Comparison of ENCODE assay signal across 10 cellular contexts in genomic region chr6:137223370-137224131, GRCh38. TPM values are rescaled to one million over a fixed set of nuclear protein-coding genes. Genes with fewer than 3 reads are reported as not detected.
A peak's percentile ranks its signal among the peaks of the same experiment; 100 is the strongest.
DNase-seq lines count a peak whose midpoint lies in the region; ATAC-seq, FAIRE-seq and TF ChIP-seq lines count a peak whose summit lies in the region.
"Had no signal": no experiment of that assay in that cellular context is flagged by ENCODE, and none has a peak within 500 bp of the region (broad histone marks: within the 10 kb centered on the region; RNA-seq: fewer than 3 reads in every experiment).

No MANE protein-coding gene starts in this region.

- intact Hi-C loops in PC-3 (cut with micrococcal nuclease) = no loop called here
- intact Hi-C loops in sigmoid colon (cut with DNase I) = no loop called here

- POLR2A ChIA-PET in PC-3 (lab: Charles Lee; ENCODE audit: unreplicated experiment) = no interaction called here

- no peaks in the 10 kb centered on the region for H3K9me3 Mint-ChIP-seq in effector memory CD8-positive, alpha-beta T cell

- no peak for FAIRE-seq in H54 (lab: Jason Lieb, UNC)

- H3K27me3 Mint-ChIP-seq in effector memory CD8-positive, alpha-beta T cell = no peaks in the 10 kb centered on the region

- DNase-seq in GM12865 (ENCODE audit: low read depth) = peak; percentile 38
- peak; percentile 74 for DNase-seq in PC-3
- DNase-seq in effector memory CD8-positive, alpha-beta T cell = no peak
- DNase-seq in sigmoid colon = peak; percentile 75
- DNase-seq in NCI-H1417 treated with DMSO at 0.1 percent for 48 hours (lab: John Stamatoyannopoulos, UW) = no peak
- no peak for DNase-seq in H54 (ENCODE audit: insufficient read length, low spot score)
- DNase-seq in putamen (ENCODE audit: low spot score) = no peak
- DNase-seq in NCI-H187 (lab: John Stamatoyannopoulos, UW) = no peak
- DNase-seq: MM.1S had no signal

- H3K79me2 ChIP-seq in PC-3 (ENCODE audit: low read length) = peaks cover 6% of the 10 kb centered on the region

- peak overlapping the region; percentile 49; the same call in 1 of the 2 replicates for H3K9ac ChIP-seq in PC-3 (ENCODE audit: low read length)

- H3K4me3 ChIP-seq in GM12865 (ENCODE audit: low read depth, low read length) (no peak overlapping the region), PC-3 (ENCODE audit: low read length) (no peak overlapping the region), sigmoid colon (no peak overlapping the region)

- ATAC-seq in PC-3 = no peak; the same call in 1 of the 2 replicates
- no peak for ATAC-seq in effector memory CD8-positive, alpha-beta T cell (replicated peaks)

- BruUV-seq in PC-3 (replicated peaks; lab: Mats Ljungman, UMichigan) = no TSS peak

- H2AFZ ChIP-seq in PC-3 (ENCODE audit: low read length) = no peak overlapping the region

- no peak for TF ChIP-seq EP300 in sigmoid colon (IDR thresholded peaks at IDR 0.05)

- H3K27ac ChIP-seq in PC-3 (ENCODE audit: low read length) (peak overlapping the region; percentile 83), sigmoid colon (peak overlapping the region; percentile 11 to 62 (median 54))

- TF ChIP-seq POLR2A in sigmoid colon (IDR thresholded peaks at IDR 0.05) = no peak
- no peak for TF ChIP-seq POLR2A in H54 (IDR thresholded peaks at IDR 0.05; ENCODE audit: low read depth, low read length)

- TF ChIP-seq CTCF in GM12865 (IDR thresholded peaks at IDR 0.05; ENCODE audit: insufficient read depth, low read depth, low read length, missing control alignments) = no peak
- no peak for TF ChIP-seq CTCF in PC-3 (conservative IDR thresholded peaks at IDR 0.05; ENCODE audit: low read depth, low read length)
- TF ChIP-seq CTCF in sigmoid colon (IDR thresholded peaks at IDR 0.05) = no peak

- H3K27me3 ChIP-seq in PC-3 (ENCODE audit: low read length) (no peaks in the 10 kb centered on the region), sigmoid colon (no peaks in the 10 kb centered on the region)

- H3K4me3 Mint-ChIP-seq in effector memory CD8-positive, alpha-beta T cell = peak overlapping the region; percentile 47 to 54

- H3K4me2 ChIP-seq in PC-3 (ENCODE audit: low read length) = peak overlapping the region; percentile 20; the same call in 1 of the 2 replicates

- no peaks in the 10 kb centered on the region for H3F3A ChIP-seq in PC-3 (ENCODE audit: low read length, unreplicated experiment)

- no peaks in the 10 kb centered on the region for H3K36me3 ChIP-seq in PC-3 (ENCODE audit: low read depth, low read length)
- H3K36me3 ChIP-seq in sigmoid colon = no peaks in the 10 kb centered on the region

- peaks cover 37 to 51% of the 10 kb centered on the region in 2 donors for H3K4me1 Mint-ChIP-seq in effector memory CD8-positive, alpha-beta T cell (ENCODE audit: low read depth in 2 of 2)

- peaks cover 21% of the 10 kb centered on the region for H3K4me1 ChIP-seq in PC-3 (ENCODE audit: insufficient read depth, low read length)
- H3K4me1 ChIP-seq in sigmoid colon = peaks cover 0 to 9% (median 8%) of the 10 kb centered on the region in 4 donors

- 72 to 75% methylated on average over 6 of the region's 6 CpGs for WGBS in sigmoid colon, 2 donors

- no peaks in the 10 kb centered on the region for H4K20me1 ChIP-seq in PC-3 (ENCODE audit: low read length)

- peaks cover 11% of the 10 kb centered on the region for H3K36me3 Mint-ChIP-seq in effector memory CD8-positive, alpha-beta T cell (ENCODE audit: insufficient read depth)

- H3K9me3 ChIP-seq in PC-3 (ENCODE audit: low read length) (no peaks in the 10 kb centered on the region), sigmoid colon (no peaks in the 10 kb centered on the region)

- H3K9me2 ChIP-seq in PC-3 (replicated peaks; ENCODE audit: low read length) = no peaks in the 10 kb centered on the region

- CTCF ChIA-PET in PC-3 (lab: Charles Lee) = no interaction called here

- H3K27ac Mint-ChIP-seq in effector memory CD8-positive, alpha-beta T cell = no peak overlapping the region

RNA-seq across cellular contexts. Expression of gene IFNGR1, which starts 4.4 kb away (rescaled TPM):
- 15.8 and 24.6 TPM in 2 replicates for total RNA-seq in PC-3 (2014; rRNA removed)
- 10 to 100 TPM; 47.4 to 67.1 (median 62.3) TPM for total RNA-seq in sigmoid colon
- 100 to 1,000 TPM in 1 of 3 donors, 10 to 100 TPM in 2; 32.4 to 116 (median 52.7) TPM for polyA plus RNA-seq in sigmoid colon

RNA-seq across cellular contexts. Expression of gene IL22RA2, which starts 50.1 kb away (rescaled TPM):
- not detected in 2 replicates for total RNA-seq in PC-3 (2014; rRNA removed)
- not detected for total RNA-seq in sigmoid colon
- under 1 TPM in 1 of 3 donors, not detected in 2; 0.35 TPM for polyA plus RNA-seq in sigmoid colon
- total RNA-seq: kidney epithelial cell had no signal

Comparison
In these comparisons a context has a peak if more than half of its experiments do, and no peak if none do; other contexts are left out.
1. DNase-seq: peak in GM12865 (single experiment), PC-3 (single experiment) and sigmoid colon (single experiment); none in effector memory CD8-positive, alpha-beta T cell (0 of 3), NCI-H1417 treated with DMSO at 0.1 percent for 48 hours (single experiment), H54 (single experiment), putamen (single experiment) and NCI-H187 (0 of 2).